Comparison of ENCODE assay signal across 18 cellular contexts in genomic region chr16:3730161-3731125, GRCh38. TPM values are rescaled to one million over a fixed set of nuclear protein-coding genes. Genes with fewer than 3 reads are reported as not detected.
DNase-seq lines count a peak whose midpoint lies in the region; ATAC-seq and TF ChIP-seq lines count a peak whose summit lies in the region.
"Had no signal": no experiment of that assay in that cellular context is flagged by ENCODE, and none has a peak within 500 bp of the region (broad histone marks: within the 10 kb centered on the region; RNA-seq: fewer than 3 reads in every experiment).

No MANE protein-coding gene starts in this region.

- POLR2A ChIA-PET in activated CD4-positive, alpha-beta memory T cell treated with anti-CD3 and anti-CD28 coated beads for 36 hours (lab: Charles Lee): no interaction called here

- H3K36me3 ChIP-seq in H7 (replicated peaks; ENCODE audit: control insufficient read depth, insufficient read depth, low read length) (peaks cover 39% of the 10 kb centered on the region), Peyer's patch (peaks cover 0 to 90% (median 0%) of the 10 kb centered on the region in 3 donors), esophagus squamous epithelium (peaks cover 63 to 100% (median 71%) of the 10 kb centered on the region in 3 donors), testis (ENCODE audit: low read depth, missing control alignments) (no peaks in the 10 kb centered on the region)

- 89 to 91% methylated on average over 8 of the region's 24 CpGs for WGBS in esophagus squamous epithelium, 2 donors
- 84 to 87% methylated on average over 22 to 24 of the region's 24 CpGs for WGBS in testis, 2 donors

- intact Hi-C loops in esophagus squamous epithelium (cut with DNase I) (no loop called here), testis (cut with DNase I; ENCODE audit: low total_unique reads) (no loop called here)
- intact Hi-C loops in activated CD4-positive, alpha-beta memory T cell treated with anti-CD3 and anti-CD28 coated beads for 36 hours (cut with micrococcal nuclease): no loop called here

- TF ChIP-seq CTCF in Peyer's patch (IDR thresholded peaks at IDR 0.05): no peak
- TF ChIP-seq CTCF in nephron progenitor cell (IDR thresholded peaks at IDR 0.05): no peak
- no peak for TF ChIP-seq CTCF in esophagus squamous epithelium (IDR thresholded peaks at IDR 0.05)
- no peak for TF ChIP-seq CTCF in testis (IDR thresholded peaks at IDR 0.05)

- DNase-seq in H7 (peak; percentile 34), Peyer's patch (peak in 2 of 3 donors; percentile 32 to 36), nephron progenitor cell (no peak), esophagus squamous epithelium (lab: John Stamatoyannopoulos, UW) (no peak), testis (no peak)
- no peak for DNase-seq in activated CD4-positive, alpha-beta memory T cell treated with anti-CD3 and anti-CD28 coated beads for 36 hours
- DNase-seq: C1 segment of cervical spinal cord, Kasumi-1, MG63, NCI-H1048, NCI-H1436, NCI-H1930, NCI-H226, NCI-H524, NCI-H82, OCI-M1, SIG-M5 had no signal

- TF ChIP-seq POLR2A in Peyer's patch (IDR thresholded peaks at IDR 0.05): no peak
- no peak for TF ChIP-seq POLR2A in esophagus squamous epithelium (IDR thresholded peaks at IDR 0.05)
- TF ChIP-seq POLR2A in testis (IDR thresholded peaks at IDR 0.05): no peak

- H3K4me3 ChIP-seq in H7 (ENCODE audit: insufficient read depth, low read depth, low read length) (no peak overlapping the region), Peyer's patch (no peak overlapping the region), esophagus squamous epithelium (no peak overlapping the region), testis (no peak overlapping the region)
- H3K4me3 ChIP-seq: MG63 had no signal

- H3K27ac ChIP-seq in Peyer's patch: no peak overlapping the region
- H3K27ac ChIP-seq in esophagus squamous epithelium: no peak overlapping the region
- no peak overlapping the region for H3K27ac ChIP-seq in testis

- H3K27me3 ChIP-seq in H7 (ENCODE audit: control insufficient read depth, insufficient read depth, low read length) (no peaks in the 10 kb centered on the region), Peyer's patch (no peaks in the 10 kb centered on the region), esophagus squamous epithelium (no peaks in the 10 kb centered on the region), testis (no peaks in the 10 kb centered on the region)
- H3K27me3 ChIP-seq: MG63 had no signal

- no peaks in the 10 kb centered on the region for H3K4me1 Mint-ChIP-seq in nephron progenitor cell
- H3K4me1 Mint-ChIP-seq in stimulated activated memory B cell treated with anti-CD40 and anti-IgM and Interleukin-4, amounts not matched to agents 10 μg/mL and 1 μg/mL and 100 μg/mL, for 72 hours: no peaks in the 10 kb centered on the region
- H3K4me1 Mint-ChIP-seq in activated CD4-positive, alpha-beta memory T cell treated with anti-CD3 and anti-CD28 coated beads for 36 hours (ENCODE audit: low read depth): no peaks in the 10 kb centered on the region

- H3K27me3 Mint-ChIP-seq in nephron progenitor cell (ENCODE audit: low read depth, poor library complexity): no peaks in the 10 kb centered on the region
- no peaks in the 10 kb centered on the region for H3K27me3 Mint-ChIP-seq in stimulated activated memory B cell treated with anti-CD40 and anti-IgM and Interleukin-4, amounts not matched to agents 10 μg/mL and 1 μg/mL and 100 μg/mL, for 72 hours
- H3K27me3 Mint-ChIP-seq in activated CD4-positive, alpha-beta memory T cell treated with anti-CD3 and anti-CD28 coated beads for 36 hours: no peaks in the 10 kb centered on the region

- no peaks in the 10 kb centered on the region for H3K9me3 ChIP-seq in Peyer's patch
- H3K9me3 ChIP-seq in esophagus squamous epithelium: no peaks in the 10 kb centered on the region
- no peaks in the 10 kb centered on the region for H3K9me3 ChIP-seq in testis
- H3K9me3 ChIP-seq: MG63 had no signal

- H3K4me3 Mint-ChIP-seq in nephron progenitor cell: no peak overlapping the region
- no peak overlapping the region for H3K4me3 Mint-ChIP-seq in stimulated activated memory B cell treated with anti-CD40 and anti-IgM and Interleukin-4, amounts not matched to agents 10 μg/mL and 1 μg/mL and 100 μg/mL, for 72 hours
- no peak overlapping the region for H3K4me3 Mint-ChIP-seq in activated CD4-positive, alpha-beta memory T cell treated with anti-CD3 and anti-CD28 coated beads for 36 hours

- H3K27ac Mint-ChIP-seq in nephron progenitor cell: peak overlapping the region; percentile 78
- H3K27ac Mint-ChIP-seq in stimulated activated memory B cell treated with anti-CD40 and anti-IgM and Interleukin-4, amounts not matched to agents 10 μg/mL and 1 μg/mL and 100 μg/mL, for 72 hours: no peak overlapping the region
- H3K27ac Mint-ChIP-seq in activated CD4-positive, alpha-beta memory T cell treated with anti-CD3 and anti-CD28 coated beads for 36 hours: no peak overlapping the region

- CTCF ChIA-PET in activated CD4-positive, alpha-beta memory T cell treated with anti-CD3 and anti-CD28 coated beads for 36 hours (lab: Charles Lee): no interaction called here

- peak; percentile 6 for ATAC-seq in stimulated activated memory B cell treated with anti-CD40 and anti-IgM and Interleukin-4, amounts not matched to agents 10 μg/mL and 1 μg/mL and 100 μg/mL, for 72 hours

- peaks cover 59% of the 10 kb centered on the region for H3K36me3 Mint-ChIP-seq in nephron progenitor cell (ENCODE audit: low read depth)
- peaks cover 85% of the 10 kb centered on the region for H3K36me3 Mint-ChIP-seq in stimulated activated memory B cell treated with anti-CD40 and anti-IgM and Interleukin-4, amounts not matched to agents 10 μg/mL and 1 μg/mL and 100 μg/mL, for 72 hours
- peaks cover 43% of the 10 kb centered on the region for H3K36me3 Mint-ChIP-seq in activated CD4-positive, alpha-beta memory T cell treated with anti-CD3 and anti-CD28 coated beads for 36 hours

- H3K4me1 ChIP-seq in Peyer's patch (no peaks in the 10 kb centered on the region), esophagus squamous epithelium (no peaks in the 10 kb centered on the region), testis (no peaks in the 10 kb centered on the region)

- no peaks in the 10 kb centered on the region for H3K9me3 Mint-ChIP-seq in nephron progenitor cell
- no peaks in the 10 kb centered on the region for H3K9me3 Mint-ChIP-seq in stimulated activated memory B cell treated with anti-CD40 and anti-IgM and Interleukin-4, amounts not matched to agents 10 μg/mL and 1 μg/mL and 100 μg/mL, for 72 hours
- no peaks in the 10 kb centered on the region for H3K9me3 Mint-ChIP-seq in activated CD4-positive, alpha-beta memory T cell treated with anti-CD3 and anti-CD28 coated beads for 36 hours

RNA-seq across cellular contexts. Expression of gene TRAP1, which starts 13.1 kb away (rescaled TPM):
- total RNA-seq in H7 (2014; rRNA removed; shearing (Covaris generic)): 219 and 221 TPM in 2 replicates
- 100 to 1,000 TPM in 1 of 4 donors, 10 to 100 TPM in 3; 18.9 to 151 (median 52.8) TPM for total RNA-seq in Peyer's patch
- total RNA-seq in esophagus squamous epithelium: 100 to 1,000 TPM in 2 of 4 donors, 10 to 100 TPM in 2; 76.5 to 121 (median 97.6) TPM
- 100 to 1,000 TPM; 131 to 140 TPM for total RNA-seq in testis
- polyA plus RNA-seq in testis (ENCODE audit: insufficient read depth, low read depth, low replicate concordance): 80.0 TPM
- total RNA-seq in activated CD4-positive, alpha-beta memory T cell treated with anti-CD3 and anti-CD28 coated beads for 36 hours: 100 to 1,000 TPM; 277 to 282 TPM

Comparison
In these comparisons a context has a peak if more than half of its experiments do, and no peak if none do; other contexts are left out.
1. DNase-seq: peak in H7 (single experiment) and Peyer's patch (2 of 3); none in nephron progenitor cell (single experiment), esophagus squamous epithelium (single experiment), testis (single experiment) and activated CD4-positive, alpha-beta memory T cell treated with anti-CD3 and anti-CD28 coated beads for 36 hours (single experiment).